ENCODE assay signal across 9 cellular contexts in the genomic region with DNA sequence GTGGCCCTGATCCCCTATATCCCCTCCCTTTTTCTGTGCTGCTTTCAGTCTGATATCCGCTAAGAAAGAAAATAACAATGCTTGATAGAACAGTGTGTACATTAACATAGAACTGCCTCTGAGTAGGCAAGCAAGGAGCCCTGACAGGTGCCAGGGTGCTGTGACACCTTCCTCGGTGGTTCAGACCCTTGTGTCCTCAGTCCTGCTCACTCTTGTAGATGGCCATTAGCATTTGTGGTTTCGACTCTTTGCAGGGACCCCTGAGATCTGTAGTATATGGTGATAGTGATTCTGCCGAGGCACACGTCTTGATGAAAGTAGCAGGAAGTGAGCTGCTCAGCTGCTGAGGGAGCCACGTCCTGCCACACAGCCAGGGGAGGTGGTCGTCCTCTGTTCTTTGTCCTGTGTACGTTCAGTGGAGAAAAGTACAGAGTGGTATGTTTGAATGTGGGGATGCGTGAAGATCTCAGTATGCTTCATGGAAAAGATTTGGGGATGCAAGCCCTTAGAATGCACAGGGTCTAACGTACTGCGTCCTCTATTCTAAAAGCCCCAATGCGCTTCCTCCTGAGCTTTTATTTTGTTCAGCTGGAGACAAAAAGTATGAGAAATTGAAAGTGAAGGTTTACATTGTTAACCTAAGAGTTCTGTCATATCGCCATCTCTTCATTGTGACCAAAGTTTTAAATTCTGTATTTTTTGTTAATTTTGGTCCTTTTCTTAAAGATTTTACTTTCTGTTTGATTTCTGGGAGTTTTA. TPM values are rescaled to one million over a fixed set of nuclear protein-coding genes. Genes with fewer than 3 reads are reported as not detected.
DNase-seq lines count a peak whose midpoint lies in the region; ATAC-seq and TF ChIP-seq lines count a peak whose summit lies in the region.
"Had no signal": no experiment of that assay in that cellular context is flagged by ENCODE, and none has a peak within 500 bp of the region (broad histone marks: within the 10 kb centered on the region; RNA-seq: fewer than 3 reads in every experiment).

No MANE protein-coding gene starts in this region.

- H3K79me2 ChIP-seq in neural progenitor cell (ENCODE audit: low read depth): no peaks in the 10 kb centered on the region
- H3K79me2 ChIP-seq in GM23338 (replicated peaks; ENCODE audit: insufficient read depth): no peaks in the 10 kb centered on the region

- peaks cover 31% of the 10 kb centered on the region for H3K4me1 Mint-ChIP-seq in neural progenitor cell
- H3K4me1 Mint-ChIP-seq in GM23338: peaks cover 4% of the 10 kb centered on the region; the same call in 2 of the 3 replicates

- peaks cover 21% of the 10 kb centered on the region for H3K36me3 Mint-ChIP-seq in neural progenitor cell
- no peaks in the 10 kb centered on the region; the same call in 2 of the 3 replicates for H3K36me3 Mint-ChIP-seq in GM23338 (ENCODE audit: low read depth)

- H3K4me3 ChIP-seq in neural progenitor cell: no peak overlapping the region
- no peak overlapping the region for H3K4me3 ChIP-seq in GM23338

- H3K4me3 Mint-ChIP-seq in neural progenitor cell: no peak overlapping the region
- no peak overlapping the region for H3K4me3 Mint-ChIP-seq in GM23338

- no peak overlapping the region for H3K27ac ChIP-seq in neural progenitor cell
- H3K27ac ChIP-seq in GM23338 (ENCODE audit: low read depth): no peak overlapping the region

- no peaks in the 10 kb centered on the region for H3K9me3 ChIP-seq in neural progenitor cell (ENCODE audit: low read depth)

- H3K36me3 ChIP-seq in neural progenitor cell (no peaks in the 10 kb centered on the region), GM23338 (ENCODE audit: insufficient read depth) (no peaks in the 10 kb centered on the region)

- H3K9me2 ChIP-seq in GM23338 (ENCODE audit: insufficient read depth): no peaks in the 10 kb centered on the region

- intact Hi-C loops in posterior vena cava (cut with DNase I): no loop called here

- H3F3A ChIP-seq in neural progenitor cell (ENCODE audit: low read depth): no peaks in the 10 kb centered on the region
- no peaks in the 10 kb centered on the region for H3F3A ChIP-seq in GM23338 (replicated peaks; ENCODE audit: low read depth)

- no peak overlapping the region for H2AFZ ChIP-seq in neural progenitor cell (replicated peaks)
- H2AFZ ChIP-seq in GM23338: no peak overlapping the region

- ATAC-seq in GM18511 (IDR thresholded peaks at IDR 0.05; ENCODE audit: unreplicated experiment) (peak; percentile 88), HG02885 (IDR thresholded peaks at IDR 0.05; ENCODE audit: poor library complexity, unreplicated experiment) (peak; percentile 61), GM23338 (no peak)

- no peaks in the 10 kb centered on the region for H3K9me3 Mint-ChIP-seq in neural progenitor cell
- H3K9me3 Mint-ChIP-seq in GM23338: no peaks in the 10 kb centered on the region

- no peaks in the 10 kb centered on the region for H3K27me3 ChIP-seq in neural progenitor cell
- no peaks in the 10 kb centered on the region for H3K27me3 ChIP-seq in GM23338 (ENCODE audit: insufficient read depth)

- peak; percentile 17 for DNase-seq in activated T-cell treated with anti-CD3 and anti-CD28 coated beads for 4 hours
- DNase-seq in neural progenitor cell (ENCODE audit: low spot score): no peak
- no peak for DNase-seq in posterior vena cava (ENCODE audit: low spot score)
- no peak for DNase-seq in SIG-M5 (lab: John Stamatoyannopoulos, UW)
- DNase-seq in GM23338 (ENCODE audit: low spot score): no peak
- no peak for DNase-seq in DMS 273 treated with DMSO at 0.1 percent for 48 hours (lab: John Stamatoyannopoulos, UW)
- DNase-seq: NCI-H2227 treated with DMSO at 0.1 percent for 48 hours had no signal

- H3K27ac Mint-ChIP-seq in neural progenitor cell: peak overlapping the region; percentile 30
- H3K27ac Mint-ChIP-seq in GM23338: no peak overlapping the region; the same call in 1 of the 2 replicates

- H3K9ac ChIP-seq in neural progenitor cell: no peak overlapping the region

- peaks cover 4% of the 10 kb centered on the region for H3K4me1 ChIP-seq in neural progenitor cell
- no peaks in the 10 kb centered on the region for H3K4me1 ChIP-seq in GM23338 (ENCODE audit: insufficient read depth)

- no peak for TF ChIP-seq CTCF in neural progenitor cell (IDR thresholded peaks at IDR 0.05)
- no peak for TF ChIP-seq CTCF in GM23338 (conservative IDR thresholded peaks at IDR 0.05; ENCODE audit: low read depth in 2 of 2)

- H4K20me1 ChIP-seq in neural progenitor cell (ENCODE audit: low read depth) (no peaks in the 10 kb centered on the region), GM23338 (replicated peaks; ENCODE audit: insufficient read depth) (no peaks in the 10 kb centered on the region; the same call in none of the 2 replicates)

- H3K27me3 Mint-ChIP-seq in neural progenitor cell (ENCODE audit: insufficient read depth, low read depth) (peaks cover 2% of the 10 kb centered on the region), GM23338 (ENCODE audit: insufficient read depth, low read depth, poor library complexity) (no peaks in the 10 kb centered on the region)

- H3K4me2 ChIP-seq in neural progenitor cell: no peak overlapping the region
- H3K4me2 ChIP-seq in GM23338: no peak overlapping the region

TF ChIP-seq in GM23338, 12 proteins besides CTCF, POLR2A, EP300 and RAD21:
- TF ChIP-seq, protein P1, sequence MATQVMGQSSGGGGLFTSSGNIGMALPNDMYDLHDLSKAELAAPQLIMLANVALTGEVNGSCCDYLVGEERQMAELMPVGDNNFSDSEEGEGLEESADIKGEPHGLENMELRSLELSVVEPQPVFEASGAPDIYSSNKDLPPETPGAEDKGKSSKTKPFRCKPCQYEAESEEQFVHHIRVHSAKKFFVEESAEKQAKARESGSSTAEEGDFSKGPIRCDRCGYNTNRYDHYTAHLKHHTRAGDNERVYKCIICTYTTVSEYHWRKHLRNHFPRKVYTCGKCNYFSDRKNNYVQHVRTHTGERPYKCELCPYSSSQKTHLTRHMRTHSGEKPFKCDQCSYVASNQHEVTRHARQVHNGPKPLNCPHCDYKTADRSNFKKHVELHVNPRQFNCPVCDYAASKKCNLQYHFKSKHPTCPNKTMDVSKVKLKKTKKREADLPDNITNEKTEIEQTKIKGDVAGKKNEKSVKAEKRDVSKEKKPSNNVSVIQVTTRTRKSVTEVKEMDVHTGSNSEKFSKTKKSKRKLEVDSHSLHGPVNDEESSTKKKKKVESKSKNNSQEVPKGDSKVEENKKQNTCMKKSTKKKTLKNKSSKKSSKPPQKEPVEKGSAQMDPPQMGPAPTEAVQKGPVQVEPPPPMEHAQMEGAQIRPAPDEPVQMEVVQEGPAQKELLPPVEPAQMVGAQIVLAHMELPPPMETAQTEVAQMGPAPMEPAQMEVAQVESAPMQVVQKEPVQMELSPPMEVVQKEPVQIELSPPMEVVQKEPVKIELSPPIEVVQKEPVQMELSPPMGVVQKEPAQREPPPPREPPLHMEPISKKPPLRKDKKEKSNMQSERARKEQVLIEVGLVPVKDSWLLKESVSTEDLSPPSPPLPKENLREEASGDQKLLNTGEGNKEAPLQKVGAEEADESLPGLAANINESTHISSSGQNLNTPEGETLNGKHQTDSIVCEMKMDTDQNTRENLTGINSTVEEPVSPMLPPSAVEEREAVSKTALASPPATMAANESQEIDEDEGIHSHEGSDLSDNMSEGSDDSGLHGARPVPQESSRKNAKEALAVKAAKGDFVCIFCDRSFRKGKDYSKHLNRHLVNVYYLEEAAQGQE (IDR thresholded peaks at IDR 0.05; ENCODE audit: unreplicated experiment): no peak
- no peak for TF ChIP-seq CREB1 (CRISPR knock-in tag; IDR thresholded peaks at IDR 0.05; ENCODE audit: low read depth)
- TF ChIP-seq EZH2phosphoT487 (IDR thresholded peaks at IDR 0.05; ENCODE audit: unreplicated experiment): no peak
- TF ChIP-seq ZNF114 (CRISPR knock-in tag; IDR thresholded peaks at IDR 0.05): no peak
- no peak for TF ChIP-seq POLR2AphosphoS5 (IDR thresholded peaks at IDR 0.05; ENCODE audit: low read depth)
- no peak for TF ChIP-seq ZNF331 (CRISPR knock-in tag; IDR thresholded peaks at IDR 0.05; ENCODE audit: low read depth)

RNA-seq across cellular contexts. Expression of gene PXYLP1, which starts 35.4 kb away (rescaled TPM):
- total RNA-seq in neural progenitor cell (ENCODE audit: low replicate concordance): 30.5 and 36.3 TPM in 2 replicates
- 10 to 100 TPM; 11.0 to 13.8 TPM for total RNA-seq in posterior vena cava
- total RNA-seq in GM23338 (2014; rRNA removed; shearing (Covaris generic)): 20.1 TPM in 2 replicates
- polyA plus RNA-seq in GM23338 (2016; fragmentation: Nextera tagmentation; extraction: Ambion mirVana): 8.9 and 9.3 TPM in 2 replicates
